2 cellular contexts compared by ENCODE assay signal in genomic region chr5:110338336-110339083, GRCh38.
A peak's percentile ranks its signal among the peaks of the same experiment; 100 is the strongest.
TF ChIP-seq lines count a peak whose summit lies in the region.

No MANE protein-coding gene starts in this region.

TF ChIP-seq in SK-N-SH treated with all-trans-retinoic acid at 6 μM for 48 hours, 23 proteins besides CTCF, POLR2A, EP300 and RAD21 (continued from another document):
- TF ChIP-seq PATZ1 (CRISPR knock-in tag; IDR thresholded peaks at IDR 0.05; ENCODE audit: borderline replicate concordance): no peak
- TF ChIP-seq ZNF8 (CRISPR knock-in tag; IDR thresholded peaks at IDR 0.05): no peak
- no peak for TF ChIP-seq RARB (CRISPR knock-in tag; IDR thresholded peaks at IDR 0.05)
- no peak for TF ChIP-seq ZNF70 (CRISPR knock-in tag; IDR thresholded peaks at IDR 0.05)
- TF ChIP-seq CSDC2 (CRISPR knock-in tag; IDR thresholded peaks at IDR 0.05): no peak
- TF ChIP-seq ISL1 (CRISPR knock-in tag; IDR thresholded peaks at IDR 0.05): peak; percentile 74
- no peak for TF ChIP-seq BACH2 (CRISPR knock-in tag; IDR thresholded peaks at IDR 0.05; ENCODE audit: borderline replicate concordance)
- TF ChIP-seq TSHZ2 (CRISPR knock-in tag; IDR thresholded peaks at IDR 0.05): no peak; the same call in 1 of the 2 replicates
- no peak for TF ChIP-seq SNAI2 (CRISPR knock-in tag; IDR thresholded peaks at IDR 0.05)

TF ChIP-seq in SK-N-SH, 30 proteins besides CTCF, POLR2A, EP300 and RAD21 (continued from another document):
- TF ChIP-seq ELF1 (IDR thresholded peaks at IDR 0.05): no peak
TF ChIP-seq in SK-N-SH: peak in this region for 0.
